ENCODE assay signal across 11 cellular contexts in genomic region chr4:169293343-169294176, GRCh38. TPM values are rescaled to one million over a fixed set of nuclear protein-coding genes. Genes with fewer than 3 reads are reported as not detected.
A peak's percentile ranks its signal among the peaks of the same experiment; 100 is the strongest.
DNase-seq lines count a peak whose midpoint lies in the region; ATAC-seq lines count a peak whose summit lies in the region.
"Had no signal": no experiment of that assay in that cellular context is flagged by ENCODE, and none has a peak within 500 bp of the region (broad histone marks: within the 10 kb centered on the region; RNA-seq: fewer than 3 reads in every experiment).

No MANE protein-coding gene starts in this region.

- no peak overlapping the region for H3K27ac Mint-ChIP-seq in activated naive CD4-positive, alpha-beta T cell treated with anti-CD3 and anti-CD28 coated beads, Interleukin-2, amount 50 U/mL, for 72 hours
- H3K27ac Mint-ChIP-seq: natural killer cell had no signal

- H3K36me3 Mint-ChIP-seq in activated naive CD4-positive, alpha-beta T cell treated with anti-CD3 and anti-CD28 coated beads, Interleukin-2, amount 50 U/mL, for 72 hours: peaks cover 0 to 4% of the 10 kb centered on the region in 2 donors
- H3K36me3 Mint-ChIP-seq: natural killer cell had no signal

- ATAC-seq in GM19328 (IDR thresholded peaks at IDR 0.05; ENCODE audit: unreplicated experiment): peak; percentile 88
- ATAC-seq in HG02943 (IDR thresholded peaks at IDR 0.05; ENCODE audit: low read depth, unreplicated experiment): peak; percentile 88
- no peak for ATAC-seq in activated naive CD4-positive, alpha-beta T cell treated with anti-CD3 and anti-CD28 coated beads, Interleukin-2, amount 50 U/mL, for 72 hours

- no peaks in the 10 kb centered on the region for H3K9me3 Mint-ChIP-seq in activated naive CD4-positive, alpha-beta T cell treated with anti-CD3 and anti-CD28 coated beads, Interleukin-2, amount 50 U/mL, for 72 hours
- H3K9me3 Mint-ChIP-seq: natural killer cell had no signal

- DNase-seq in AML-193 (lab: John Stamatoyannopoulos, UW): peak; percentile 89
- peak; percentile 7 for DNase-seq in NAMALWA (ENCODE audit: low spot score)
- DNase-seq in NCI-H524 treated with DMSO at 0.1 percent for 48 hours (lab: John Stamatoyannopoulos, UW): no peak
- DNase-seq in COLO829 (ENCODE audit: low spot score): no peak
- no peak for DNase-seq in GOT3 (lab: John Stamatoyannopoulos, UW)
- DNase-seq in activated naive CD4-positive, alpha-beta T cell treated with anti-CD3 and anti-CD28 coated beads, Interleukin-2, amount 50 U/mL, for 72 hours (ENCODE audit: low spot score in 2 of 2): no peak
- DNase-seq: activated CD4-positive, alpha-beta T cell treated with anti-CD3 and anti-CD28 coated beads for 1 hour; natural killer cell; NCI-H2029 treated with DMSO at 0.1 percent for 48 hours had no signal

RNA-seq across cellular contexts. Expression of gene SH3RF1, which starts 22.8 kb away (rescaled TPM):
- total RNA-seq in activated naive CD4-positive, alpha-beta T cell treated with anti-CD3 and anti-CD28 coated beads, Interleukin-2, amount 50 U/mL, for 72 hours: under 1 TPM; 0.43 to 0.82 TPM

Comparison
In these comparisons a context has a peak if more than half of its experiments do, and no peak if none do; other contexts are left out.
1. DNase-seq: peak in AML-193 (2 of 2) and NAMALWA (single experiment); none in NCI-H524 treated with DMSO at 0.1 percent for 48 hours (single experiment), COLO829 (single experiment), GOT3 (single experiment) and activated naive CD4-positive, alpha-beta T cell treated with anti-CD3 and anti-CD28 coated beads, Interleukin-2, amount 50 U/mL, for 72 hours (0 of 2).
2. ATAC-seq: peak in GM19328 (single experiment) and HG02943 (single experiment); none in activated naive CD4-positive, alpha-beta T cell treated with anti-CD3 and anti-CD28 coated beads, Interleukin-2, amount 50 U/mL, for 72 hours (0 of 2).